In the genomic region with DNA sequence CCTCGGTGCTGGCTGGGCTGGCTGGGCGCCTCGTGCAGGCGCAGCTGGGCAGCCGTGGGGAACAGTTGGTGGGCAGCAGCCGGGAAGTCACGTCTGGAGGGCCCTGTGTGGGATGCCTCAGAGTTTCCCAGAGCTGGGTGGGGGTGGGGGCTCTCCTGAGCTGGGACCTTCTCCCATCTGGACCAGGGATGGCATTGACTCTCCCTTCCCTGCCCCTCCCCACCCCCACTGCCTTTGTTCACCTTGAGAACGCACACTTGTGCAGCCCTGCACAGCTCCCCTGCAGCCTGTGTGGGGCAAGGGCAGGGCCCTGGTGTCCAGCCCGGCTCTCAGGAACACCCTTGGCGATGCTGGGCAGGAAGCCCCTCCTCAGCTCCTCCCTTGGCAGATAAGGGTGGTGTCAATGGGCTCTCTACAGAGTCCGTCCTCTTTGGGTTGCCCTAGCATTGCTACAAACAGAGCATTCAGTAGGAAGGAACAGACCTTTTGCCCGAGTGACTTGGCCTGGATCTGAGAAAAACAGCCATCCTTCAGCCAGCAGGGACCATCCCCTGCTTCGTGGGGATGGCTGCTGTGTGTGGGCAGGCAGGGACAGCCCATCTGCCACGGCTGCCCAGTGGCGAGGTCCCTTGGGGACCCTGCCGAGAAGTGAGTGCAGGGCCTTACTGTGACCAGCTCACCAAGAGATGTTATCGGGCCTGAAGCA, we compare ENCODE assay signal across 16 cellular contexts. TPM values are rescaled to one million over a fixed set of nuclear protein-coding genes. Genes with fewer than 3 reads are reported as not detected.
DNase-seq lines count a peak whose midpoint lies in the region; ATAC-seq and TF ChIP-seq lines count a peak whose summit lies in the region.
"Had no signal": no experiment of that assay in that cellular context is flagged by ENCODE, and none has a peak within 500 bp of the region (broad histone marks: within the 10 kb centered on the region; RNA-seq: fewer than 3 reads in every experiment).

No MANE protein-coding gene starts in this region.

- peaks cover 7% of the 10 kb centered on the region for H3K27me3 Mint-ChIP-seq in activated CD8-positive, alpha-beta T cell treated with anti-CD3 and anti-CD28 coated beads, Interleukin-2, amount 10 ng/mL, durations not matched to agents 7 days and 5 days (ENCODE audit: low read depth)
- H3K27me3 Mint-ChIP-seq in activated CD8-positive, alpha-beta T cell treated with anti-CD3 and anti-CD28 coated beads for 36 hours, result no peaks in the 10 kb centered on the region

- ATAC-seq in activated CD8-positive, alpha-beta T cell treated with anti-CD3 and anti-CD28 coated beads, Interleukin-2, amount 10 ng/mL, durations not matched to agents 7 days and 5 days, result no peak
- no peak for ATAC-seq in activated CD8-positive, alpha-beta T cell treated with anti-CD3 and anti-CD28 coated beads for 36 hours
- ATAC-seq in left ventricle myocardium superior (peak; percentile 20), HG02938 (IDR thresholded peaks at IDR 0.05; ENCODE audit: unreplicated experiment) (no peak), GM21717 (IDR thresholded peaks at IDR 0.05; ENCODE audit: unreplicated experiment) (no peak)
- no peak for ATAC-seq in activated CD4-positive, CD25-positive, alpha-beta regulatory T cell treated with anti-CD3 and anti-CD28 coated beads, Interleukin-2, amount 50 U/mL, for 24 hours
- ATAC-seq: left lung had no signal

- no peak overlapping the region for H3K4me3 ChIP-seq in subcutaneous abdominal adipose tissue (ENCODE audit: low read depth in 1 of 5, low read length in 5 of 5)
- H3K4me3 ChIP-seq: left lung, SJSA1, suprapubic skin had no signal

- H3K9me3 Mint-ChIP-seq in activated CD8-positive, alpha-beta T cell treated with anti-CD3 and anti-CD28 coated beads, Interleukin-2, amount 10 ng/mL, durations not matched to agents 7 days and 5 days (ENCODE audit: insufficient read depth), result no peaks in the 10 kb centered on the region
- H3K9me3 Mint-ChIP-seq in activated CD8-positive, alpha-beta T cell treated with anti-CD3 and anti-CD28 coated beads for 36 hours, result no peaks in the 10 kb centered on the region
- H3K9me3 Mint-ChIP-seq: H9 had no signal

- no peaks in the 10 kb centered on the region for H3K36me3 Mint-ChIP-seq in activated CD8-positive, alpha-beta T cell treated with anti-CD3 and anti-CD28 coated beads, Interleukin-2, amount 10 ng/mL, durations not matched to agents 7 days and 5 days (ENCODE audit: low read depth)
- H3K36me3 Mint-ChIP-seq in activated CD8-positive, alpha-beta T cell treated with anti-CD3 and anti-CD28 coated beads for 36 hours (ENCODE audit: low read depth), result no peaks in the 10 kb centered on the region

- no peak overlapping the region for H3K27ac Mint-ChIP-seq in activated CD8-positive, alpha-beta T cell treated with anti-CD3 and anti-CD28 coated beads, Interleukin-2, amount 10 ng/mL, durations not matched to agents 7 days and 5 days
- no peak overlapping the region for H3K27ac Mint-ChIP-seq in activated CD8-positive, alpha-beta T cell treated with anti-CD3 and anti-CD28 coated beads for 36 hours
- H3K27ac Mint-ChIP-seq: H9 had no signal

- H3K9ac ChIP-seq in subcutaneous abdominal adipose tissue (ENCODE audit: low read length in 5 of 5), result no peak overlapping the region

- intact Hi-C loops in activated CD8-positive, alpha-beta T cell treated with anti-CD3 and anti-CD28 coated beads for 36 hours (cut with micrococcal nuclease), result loop anchor here (5.0 kb wide), 1 partner anchor 51 kb away; no protein-coding TSS in a partner anchor
- intact Hi-C loops in left ventricle myocardium superior (cut with micrococcal nuclease), result no loop called here

- DNase-seq in activated CD8-positive, alpha-beta T cell treated with anti-CD3 and anti-CD28 coated beads, Interleukin-2, amount 10 ng/mL, durations not matched to agents 7 days and 5 days, result peak; percentile 12
- DNase-seq in activated CD8-positive, alpha-beta T cell treated with anti-CD3 and anti-CD28 coated beads for 36 hours, result no peak
- peak; percentile 97 for DNase-seq in NCI-H82 (lab: John Stamatoyannopoulos, UW)
- DNase-seq in left ventricle myocardium superior, result peak; percentile 50
- DNase-seq: activated CD4-positive, alpha-beta T cell treated with anti-CD3 and anti-CD28 coated beads for 1 hour; activated naive CD4-positive, alpha-beta T cell treated with anti-CD3 and anti-CD28 coated beads, Interleukin-2, amount 50 U/mL, for 16 hours; H9; KG1; left lung; NCI-H2227 treated with DMSO at 0.1 percent for 48 hours had no signal

- CTCF ChIA-PET in activated CD8-positive, alpha-beta T cell treated with anti-CD3 and anti-CD28 coated beads, Interleukin-2, amount 10 ng/mL, durations not matched to agents 7 days and 5 days (lab: Charles Lee), result no interaction called here
- CTCF ChIA-PET in activated CD8-positive, alpha-beta T cell treated with anti-CD3 and anti-CD28 coated beads for 36 hours (lab: Charles Lee), result no interaction called here

- H3K27me3 ChIP-seq in subcutaneous abdominal adipose tissue (ENCODE audit: control insufficient read depth in 5 of 5, insufficient read depth in 4 of 5, low read length in 5 of 5), result peaks cover 0 to 5% (median 0%) of the 10 kb centered on the region in 5 donors
- H3K27me3 ChIP-seq: left lung, SJSA1, suprapubic skin had no signal

- no peak overlapping the region for H3K4me3 Mint-ChIP-seq in activated CD8-positive, alpha-beta T cell treated with anti-CD3 and anti-CD28 coated beads, Interleukin-2, amount 10 ng/mL, durations not matched to agents 7 days and 5 days
- H3K4me3 Mint-ChIP-seq in activated CD8-positive, alpha-beta T cell treated with anti-CD3 and anti-CD28 coated beads for 36 hours, result no peak overlapping the region

- peaks cover 0 to 50% (median 29%) of the 10 kb centered on the region in 5 donors for H3K4me1 ChIP-seq in subcutaneous abdominal adipose tissue (ENCODE audit: control insufficient read depth in 5 of 5, insufficient read depth in 5 of 5, low read length in 5 of 5)
- H3K4me1 ChIP-seq: SJSA1 had no signal

- POLR2A ChIA-PET in activated CD8-positive, alpha-beta T cell treated with anti-CD3 and anti-CD28 coated beads, Interleukin-2, amount 10 ng/mL, durations not matched to agents 7 days and 5 days (lab: Charles Lee), result interaction anchor here (0.6 kb wide), 1 partner anchor 63 kb away, joined by 3 read pairs; no protein-coding TSS in a partner anchor
- POLR2A ChIA-PET in activated CD8-positive, alpha-beta T cell treated with anti-CD3 and anti-CD28 coated beads for 36 hours (lab: Charles Lee), result interaction anchor here (0.6 kb wide), 1 partner anchor 48 kb away, joined by 3 read pairs; no protein-coding TSS in a partner anchor

- H3K27ac ChIP-seq in subcutaneous abdominal adipose tissue (ENCODE audit: low read depth, low read length), result peak overlapping the region; percentile 57
- H3K27ac ChIP-seq: left lung, SJSA1, suprapubic skin had no signal

- TF ChIP-seq CTCF in activated CD8-positive, alpha-beta T cell treated with anti-CD3 and anti-CD28 coated beads for 36 hours (IDR thresholded peaks at IDR 0.05), result no peak

- H3K4me1 Mint-ChIP-seq in activated CD8-positive, alpha-beta T cell treated with anti-CD3 and anti-CD28 coated beads, Interleukin-2, amount 10 ng/mL, durations not matched to agents 7 days and 5 days (ENCODE audit: low read depth), result peaks cover 20% of the 10 kb centered on the region
- peaks cover 24% of the 10 kb centered on the region for H3K4me1 Mint-ChIP-seq in activated CD8-positive, alpha-beta T cell treated with anti-CD3 and anti-CD28 coated beads for 36 hours (ENCODE audit: low read depth)

- H3K9me3 ChIP-seq in subcutaneous abdominal adipose tissue (ENCODE audit: control insufficient read depth in 5 of 5, low read length in 5 of 5), result no peaks in the 10 kb centered on the region
- H3K9me3 ChIP-seq: left lung, SJSA1, suprapubic skin had no signal

- H3K36me3 ChIP-seq in subcutaneous abdominal adipose tissue (ENCODE audit: control insufficient read depth in 5 of 5, insufficient read depth in 5 of 5, low read length in 5 of 5), result no peaks in the 10 kb centered on the region
- H3K36me3 ChIP-seq: left lung, SJSA1, suprapubic skin had no signal

RNA-seq across cellular contexts. Expression of a gene that starts 25.5 kb away (rescaled TPM):
- total RNA-seq in activated CD8-positive, alpha-beta T cell treated with anti-CD3 and anti-CD28 coated beads, Interleukin-2, amount 10 ng/mL, durations not matched to agents 7 days and 5 days, result 100 to 1,000 TPM; 214 to 215 TPM
- 100 to 1,000 TPM; 163 to 175 TPM for total RNA-seq in activated CD8-positive, alpha-beta T cell treated with anti-CD3 and anti-CD28 coated beads for 36 hours
- 85.3 TPM for total RNA-seq in left ventricle myocardium superior
